1 cellular context compared by ENCODE assay signal in genomic region chr4:43351970-43352806, GRCh38.
TF ChIP-seq lines count a peak whose summit lies in the region.

No MANE protein-coding gene starts in this region.

TF ChIP-seq in HepG2, 621 proteins besides CTCF, POLR2A, EP300 and RAD21 (continued from another document and continues in another):
- TF ChIP-seq PATZ1 (CRISPR knock-in tag; IDR thresholded peaks at IDR 0.05) = 0 out of 2 replicates have a peak, but pooled peaks have one; percentile 26
- TF ChIP-seq ZNF124 (CRISPR knock-in tag; IDR thresholded peaks at IDR 0.05) = no peak
- TF ChIP-seq FOSL1 (CRISPR knock-in tag; IDR thresholded peaks at IDR 0.05; ENCODE audit: borderline replicate concordance) = 0 out of 2 replicates have a peak, but pooled peaks have one; percentile 43
- TF ChIP-seq RARA (CRISPR knock-in tag; IDR thresholded peaks at IDR 0.05) = peak; percentile 76
- no peak for TF ChIP-seq HOXA9 (CRISPR knock-in tag; IDR thresholded peaks at IDR 0.05; ENCODE audit: borderline replicate concordance)
- TF ChIP-seq RXRB (CRISPR knock-in tag; IDR thresholded peaks at IDR 0.05; ENCODE audit: borderline replicate concordance) = peak; percentile 55
- TF ChIP-seq BCL6 (CRISPR knock-in tag; IDR thresholded peaks at IDR 0.05) = 0 out of 2 replicates have a peak, but pooled peaks have one; percentile 31
- TF ChIP-seq ZKSCAN8 (CRISPR knock-in tag; IDR thresholded peaks at IDR 0.05; ENCODE audit: borderline replicate concordance) = peak; percentile 13; the same call in 1 of the 2 replicates
- no peak for TF ChIP-seq ZNF605 (CRISPR knock-in tag; IDR thresholded peaks at IDR 0.05)
- no peak for TF ChIP-seq RBAK (CRISPR knock-in tag; IDR thresholded peaks at IDR 0.05)
- peak; percentile 21; the same call in 1 of the 2 replicates for TF ChIP-seq NFYB (CRISPR knock-in tag; IDR thresholded peaks at IDR 0.05)
- no peak for TF ChIP-seq ZNF446 (CRISPR knock-in tag; IDR thresholded peaks at IDR 0.05)
- TF ChIP-seq FOXP1 (IDR thresholded peaks at IDR 0.05) = no peak
- TF ChIP-seq FOXP1 (CRISPR knock-in tag; IDR thresholded peaks at IDR 0.05) = 0 out of 2 replicates have a peak, but pooled peaks have one; percentile 18
- no peak for TF ChIP-seq FLYWCH1 (CRISPR knock-in tag; IDR thresholded peaks at IDR 0.05)
- TF ChIP-seq FOXK2 (IDR thresholded peaks at IDR 0.05) = no peak
- 0 out of 2 replicates have a peak, but pooled peaks have one; percentile 12 for TF ChIP-seq POLR2G (IDR thresholded peaks at IDR 0.05; ENCODE audit: low read depth, low read length)
- no peak for TF ChIP-seq CBFB (CRISPR knock-in tag; IDR thresholded peaks at IDR 0.05)
- 0 out of 2 replicates have a peak, but pooled peaks have one; percentile 19 for TF ChIP-seq HDAC2 (CRISPR knock-in tag; IDR thresholded peaks at IDR 0.05)
- TF ChIP-seq MAFK (conservative IDR thresholded peaks at IDR 0.05 in 1 of 2, IDR thresholded peaks at IDR 0.05 in 1 of 2; ENCODE audit: low read length in 2 of 2) = peak; percentile 69 to 71
- TF ChIP-seq GABPA (IDR thresholded peaks at IDR 0.05; ENCODE audit: low read depth, low read length) = no peak
- no peak for TF ChIP-seq GABPA (CRISPR knock-in tag; IDR thresholded peaks at IDR 0.05; ENCODE audit: low read depth)
- TF ChIP-seq ZNF619 (CRISPR knock-in tag; IDR thresholded peaks at IDR 0.05) = no peak
- peak; percentile 19; the same call in 1 of the 2 replicates for TF ChIP-seq NR2F6 (IDR thresholded peaks at IDR 0.05)
- TF ChIP-seq NR2F6 (CRISPR knock-in tag; IDR thresholded peaks at IDR 0.05) = peak; percentile 45; the same call in 1 of the 2 replicates
- TF ChIP-seq YY1 (IDR thresholded peaks at IDR 0.05; ENCODE audit: insufficient read depth, insufficient replicate concordance, low read depth, low read length) = no peak
- no peak for TF ChIP-seq KLF9 (CRISPR knock-in tag; IDR thresholded peaks at IDR 0.05; ENCODE audit: low read depth)
- 0 out of 2 replicates have a peak, but pooled peaks have one; percentile 49 for TF ChIP-seq FOXA3 (CRISPR knock-in tag; IDR thresholded peaks at IDR 0.05)
- no peak for TF ChIP-seq LCORL (IDR thresholded peaks at IDR 0.05)
- TF ChIP-seq LCORL (CRISPR knock-in tag; IDR thresholded peaks at IDR 0.05) = peak; percentile 39; the same call in 1 of the 2 replicates
- peak; percentile 39; the same call in 1 of the 2 replicates for TF ChIP-seq POGZ (CRISPR knock-in tag; IDR thresholded peaks at IDR 0.05)
- TF ChIP-seq ZNF451 (CRISPR knock-in tag; IDR thresholded peaks at IDR 0.05) = no peak
- TF ChIP-seq SATB2 (CRISPR knock-in tag; IDR thresholded peaks at IDR 0.05) = no peak
- no peak for TF ChIP-seq TBX3 (IDR thresholded peaks at IDR 0.05; ENCODE audit: borderline replicate concordance)
- TF ChIP-seq DDIT3 (CRISPR knock-in tag; IDR thresholded peaks at IDR 0.05) = no peak
- TF ChIP-seq HNF4A (CRISPR knock-in tag; IDR thresholded peaks at IDR 0.05) = peak; percentile 67
- no peak for TF ChIP-seq ELF1 (CRISPR knock-in tag; IDR thresholded peaks at IDR 0.05)
- TF ChIP-seq TCF12 (IDR thresholded peaks at IDR 0.05) = no peak
- no peak for TF ChIP-seq TCF12 (CRISPR knock-in tag; IDR thresholded peaks at IDR 0.05)
- TF ChIP-seq ZNF567 (CRISPR knock-in tag; IDR thresholded peaks at IDR 0.05; ENCODE audit: borderline replicate concordance) = no peak
- TF ChIP-seq CENPX (CRISPR knock-in tag; IDR thresholded peaks at IDR 0.05) = no peak
- TF ChIP-seq FOXA1 (IDR thresholded peaks at IDR 0.05) = no peak
- TF ChIP-seq FOXA1 (CRISPR knock-in tag; IDR thresholded peaks at IDR 0.05) = peak; percentile 15; the same call in 1 of the 2 replicates
- TF ChIP-seq KDM1A (CRISPR knock-in tag; IDR thresholded peaks at IDR 0.05) = no peak
- TF ChIP-seq HDAC1 (CRISPR knock-in tag; IDR thresholded peaks at IDR 0.05) = peak; percentile 66
- peak; percentile 49; the same call in 1 of the 2 replicates for TF ChIP-seq NFIC (IDR thresholded peaks at IDR 0.05; ENCODE audit: low read length)
- TF ChIP-seq ARID5B (CRISPR knock-in tag; IDR thresholded peaks at IDR 0.05) = peak; percentile 80
- TF ChIP-seq, protein P1, sequence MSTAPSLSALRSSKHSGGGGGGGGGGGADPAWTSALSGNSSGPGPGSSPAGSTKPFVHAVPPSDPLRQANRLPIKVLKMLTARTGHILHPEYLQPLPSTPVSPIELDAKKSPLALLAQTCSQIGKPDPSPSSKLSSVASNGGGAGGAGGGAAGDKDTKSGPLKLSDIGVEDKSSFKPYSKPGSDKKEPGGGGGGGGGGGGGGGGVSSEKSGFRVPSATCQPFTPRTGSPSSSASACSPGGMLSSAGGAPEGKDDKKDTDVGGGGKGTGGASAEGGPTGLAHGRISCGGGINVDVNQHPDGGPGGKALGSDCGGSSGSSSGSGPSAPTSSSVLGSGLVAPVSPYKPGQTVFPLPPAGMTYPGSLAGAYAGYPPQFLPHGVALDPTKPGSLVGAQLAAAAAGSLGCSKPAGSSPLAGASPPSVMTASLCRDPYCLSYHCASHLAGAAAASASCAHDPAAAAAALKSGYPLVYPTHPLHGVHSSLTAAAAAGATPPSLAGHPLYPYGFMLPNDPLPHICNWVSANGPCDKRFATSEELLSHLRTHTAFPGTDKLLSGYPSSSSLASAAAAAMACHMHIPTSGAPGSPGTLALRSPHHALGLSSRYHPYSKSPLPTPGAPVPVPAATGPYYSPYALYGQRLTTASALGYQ (CRISPR knock-in tag; IDR thresholded peaks at IDR 0.05) = peak; percentile 45; the same call in 1 of the 2 replicates
- no peak for TF ChIP-seq ZNF331 (CRISPR knock-in tag; IDR thresholded peaks at IDR 0.05)
- no peak for TF ChIP-seq ZNF720 (CRISPR knock-in tag; IDR thresholded peaks at IDR 0.05)
- TF ChIP-seq NR2F1 (CRISPR knock-in tag; IDR thresholded peaks at IDR 0.05) = peak in 1 of 2 experiments; percentile 29; a peak in 1 of 4 replicates
- TF ChIP-seq ZNF891 (CRISPR knock-in tag; IDR thresholded peaks at IDR 0.05) = no peak
- TF ChIP-seq SP140L (CRISPR knock-in tag; IDR thresholded peaks at IDR 0.05; ENCODE audit: borderline replicate concordance) = no peak
- TF ChIP-seq TCF7 (IDR thresholded peaks at IDR 0.05; ENCODE audit: low read depth) = peak; percentile 35; the same call in 1 of the 2 replicates
- TF ChIP-seq ISL2 (CRISPR knock-in tag; IDR thresholded peaks at IDR 0.05) = peak; percentile 80
- no peak for TF ChIP-seq CHCHD3 (CRISPR knock-in tag; IDR thresholded peaks at IDR 0.05)
- TF ChIP-seq, protein P2, sequence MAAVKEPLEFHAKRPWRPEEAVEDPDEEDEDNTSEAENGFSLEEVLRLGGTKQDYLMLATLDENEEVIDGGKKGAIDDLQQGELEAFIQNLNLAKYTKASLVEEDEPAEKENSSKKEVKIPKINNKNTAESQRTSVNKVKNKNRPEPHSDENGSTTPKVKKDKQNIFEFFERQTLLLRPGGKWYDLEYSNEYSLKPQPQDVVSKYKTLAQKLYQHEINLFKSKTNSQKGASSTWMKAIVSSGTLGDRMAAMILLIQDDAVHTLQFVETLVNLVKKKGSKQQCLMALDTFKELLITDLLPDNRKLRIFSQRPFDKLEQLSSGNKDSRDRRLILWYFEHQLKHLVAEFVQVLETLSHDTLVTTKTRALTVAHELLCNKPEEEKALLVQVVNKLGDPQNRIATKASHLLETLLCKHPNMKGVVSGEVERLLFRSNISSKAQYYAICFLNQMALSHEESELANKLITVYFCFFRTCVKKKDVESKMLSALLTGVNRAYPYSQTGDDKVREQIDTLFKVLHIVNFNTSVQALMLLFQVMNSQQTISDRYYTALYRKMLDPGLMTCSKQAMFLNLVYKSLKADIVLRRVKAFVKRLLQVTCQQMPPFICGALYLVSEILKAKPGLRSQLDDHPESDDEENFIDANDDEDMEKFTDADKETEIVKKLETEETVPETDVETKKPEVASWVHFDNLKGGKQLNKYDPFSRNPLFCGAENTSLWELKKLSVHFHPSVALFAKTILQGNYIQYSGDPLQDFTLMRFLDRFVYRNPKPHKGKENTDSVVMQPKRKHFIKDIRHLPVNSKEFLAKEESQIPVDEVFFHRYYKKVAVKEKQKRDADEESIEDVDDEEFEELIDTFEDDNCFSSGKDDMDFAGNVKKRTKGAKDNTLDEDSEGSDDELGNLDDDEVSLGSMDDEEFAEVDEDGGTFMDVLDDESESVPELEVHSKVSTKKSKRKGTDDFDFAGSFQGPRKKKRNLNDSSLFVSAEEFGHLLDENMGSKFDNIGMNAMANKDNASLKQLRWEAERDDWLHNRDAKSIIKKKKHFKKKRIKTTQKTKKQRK (IDR thresholded peaks at IDR 0.05; ENCODE audit: low read length) = no peak
- TF ChIP-seq MZF1 (CRISPR knock-in tag; IDR thresholded peaks at IDR 0.05; ENCODE audit: borderline replicate concordance) = no peak
- 0 out of 2 replicates have a peak, but pooled peaks have one; percentile 18 for TF ChIP-seq MIXL1 (CRISPR knock-in tag; IDR thresholded peaks at IDR 0.05)
- TF ChIP-seq ISX (CRISPR knock-in tag; conservative IDR thresholded peaks at IDR 0.05) = no peak
- TF ChIP-seq SOX6 (IDR thresholded peaks at IDR 0.05) = no peak
- TF ChIP-seq SOX6 (CRISPR knock-in tag; IDR thresholded peaks at IDR 0.05) = peak; percentile 68
- no peak for TF ChIP-seq ZNF558 (CRISPR knock-in tag; IDR thresholded peaks at IDR 0.05; ENCODE audit: borderline replicate concordance)
- TF ChIP-seq, protein P3, sequence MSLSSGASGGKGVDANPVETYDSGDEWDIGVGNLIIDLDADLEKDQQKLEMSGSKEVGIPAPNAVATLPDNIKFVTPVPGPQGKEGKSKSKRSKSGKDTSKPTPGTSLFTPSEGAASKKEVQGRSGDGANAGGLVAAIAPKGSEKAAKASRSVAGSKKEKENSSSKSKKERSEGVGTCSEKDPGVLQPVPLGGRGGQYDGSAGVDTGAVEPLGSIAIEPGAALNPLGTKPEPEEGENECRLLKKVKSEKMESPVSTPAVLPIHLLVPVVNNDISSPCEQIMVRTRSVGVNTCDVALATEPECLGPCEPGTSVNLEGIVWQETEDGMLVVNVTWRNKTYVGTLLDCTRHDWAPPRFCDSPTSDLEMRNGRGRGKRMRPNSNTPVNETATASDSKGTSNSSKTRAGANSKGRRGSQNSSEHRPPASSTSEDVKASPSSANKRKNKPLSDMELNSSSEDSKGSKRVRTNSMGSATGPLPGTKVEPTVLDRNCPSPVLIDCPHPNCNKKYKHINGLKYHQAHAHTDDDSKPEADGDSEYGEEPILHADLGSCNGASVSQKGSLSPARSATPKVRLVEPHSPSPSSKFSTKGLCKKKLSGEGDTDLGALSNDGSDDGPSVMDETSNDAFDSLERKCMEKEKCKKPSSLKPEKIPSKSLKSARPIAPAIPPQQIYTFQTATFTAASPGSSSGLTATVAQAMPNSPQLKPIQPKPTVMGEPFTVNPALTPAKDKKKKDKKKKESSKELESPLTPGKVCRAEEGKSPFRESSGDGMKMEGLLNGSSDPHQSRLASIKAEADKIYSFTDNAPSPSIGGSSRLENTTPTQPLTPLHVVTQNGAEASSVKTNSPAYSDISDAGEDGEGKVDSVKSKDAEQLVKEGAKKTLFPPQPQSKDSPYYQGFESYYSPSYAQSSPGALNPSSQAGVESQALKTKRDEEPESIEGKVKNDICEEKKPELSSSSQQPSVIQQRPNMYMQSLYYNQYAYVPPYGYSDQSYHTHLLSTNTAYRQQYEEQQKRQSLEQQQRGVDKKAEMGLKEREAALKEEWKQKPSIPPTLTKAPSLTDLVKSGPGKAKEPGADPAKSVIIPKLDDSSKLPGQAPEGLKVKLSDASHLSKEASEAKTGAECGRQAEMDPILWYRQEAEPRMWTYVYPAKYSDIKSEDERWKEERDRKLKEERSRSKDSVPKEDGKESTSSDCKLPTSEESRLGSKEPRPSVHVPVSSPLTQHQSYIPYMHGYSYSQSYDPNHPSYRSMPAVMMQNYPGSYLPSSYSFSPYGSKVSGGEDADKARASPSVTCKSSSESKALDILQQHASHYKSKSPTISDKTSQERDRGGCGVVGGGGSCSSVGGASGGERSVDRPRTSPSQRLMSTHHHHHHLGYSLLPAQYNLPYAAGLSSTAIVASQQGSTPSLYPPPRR (CRISPR knock-in tag; IDR thresholded peaks at IDR 0.05; ENCODE audit: borderline replicate concordance) = no peak
- peak; percentile 99 for TF ChIP-seq ZSCAN21 (CRISPR knock-in tag; IDR thresholded peaks at IDR 0.05; ENCODE audit: borderline replicate concordance)
